In genomic region chr7:50739744-50740455, GRCh38 we compare ENCODE assay signal across 4 cellular contexts.
TF ChIP-seq lines count a peak whose summit lies in the region.

No MANE protein-coding gene starts in this region.

TF ChIP-seq in SK-N-SH, 30 proteins besides CTCF, POLR2A, EP300 and RAD21:
- TF ChIP-seq TAF1 (IDR thresholded peaks at IDR 0.05; ENCODE audit: borderline replicate concordance, low read depth, low read length), result no peak
- TF ChIP-seq CHD2 (IDR thresholded peaks at IDR 0.05; ENCODE audit: low read length, partially characterized antibody), result no peak
- no peak for TF ChIP-seq SMC3 (IDR thresholded peaks at IDR 0.05; ENCODE audit: low read depth, low read length)
- no peak for TF ChIP-seq REST (IDR thresholded peaks at IDR 0.05; ENCODE audit: low read depth, low read length)
- TF ChIP-seq EZH2phosphoT487 (IDR thresholded peaks at IDR 0.05; ENCODE audit: borderline replicate concordance, low read depth), result no peak
- TF ChIP-seq NFIC (IDR thresholded peaks at IDR 0.05; ENCODE audit: borderline replicate concordance), result no peak
- no peak for TF ChIP-seq FOSL2 (IDR thresholded peaks at IDR 0.05; ENCODE audit: borderline replicate concordance, low read depth)
- no peak for TF ChIP-seq TCF12 (IDR thresholded peaks at IDR 0.05)
- no peak for TF ChIP-seq RXRA (IDR thresholded peaks at IDR 0.05; ENCODE audit: borderline replicate concordance, low read depth)

TF ChIP-seq in SK-N-SH treated with all-trans-retinoic acid at 6 μM for 48 hours, 23 proteins besides CTCF, POLR2A, EP300 and RAD21:
- TF ChIP-seq ZC3H10 (CRISPR knock-in tag; IDR thresholded peaks at IDR 0.05), result no peak
- TF ChIP-seq POU6F1 (CRISPR knock-in tag; IDR thresholded peaks at IDR 0.05; ENCODE audit: borderline replicate concordance, low read depth), result no peak
- no peak for TF ChIP-seq GLIS3 (CRISPR knock-in tag; IDR thresholded peaks at IDR 0.05)
- no peak for TF ChIP-seq ESRRG (CRISPR knock-in tag; IDR thresholded peaks at IDR 0.05)
- no peak for TF ChIP-seq ZFP30 (CRISPR knock-in tag; IDR thresholded peaks at IDR 0.05)
- no peak for TF ChIP-seq PATZ1 (CRISPR knock-in tag; IDR thresholded peaks at IDR 0.05; ENCODE audit: borderline replicate concordance)

TF ChIP-seq in WTC11, 78 proteins besides CTCF, POLR2A, EP300 and RAD21:
- TF ChIP-seq ZBTB43 (CRISPR knock-in tag; IDR thresholded peaks at IDR 0.05) (no peak), USF2 (CRISPR knock-in tag; IDR thresholded peaks at IDR 0.05) (peak; percentile 57)

TF ChIP-seq in H1, 55 proteins besides CTCF, POLR2A, EP300 and RAD21:
- TF ChIP-seq BRCA1 (IDR thresholded peaks at IDR 0.05; ENCODE audit: low read depth, low read length) (no peak), E2F6 (IDR thresholded peaks at IDR 0.05) (0 out of 2 replicates have a peak, but pooled peaks have one; percentile 17), ATF2 (IDR thresholded peaks at IDR 0.05; ENCODE audit: low read length) (no peak), JUND (IDR thresholded peaks at IDR 0.05; ENCODE audit: low read length) (no peak), BCL11A (IDR thresholded peaks at IDR 0.05; ENCODE audit: low read depth in 2 of 2, low read length in 2 of 2) (no peak), USF2 (IDR thresholded peaks at IDR 0.05; ENCODE audit: low read length) (peak; percentile 52), ASH2L (IDR thresholded peaks at IDR 0.05; ENCODE audit: low read length) (no peak), SAP30 (IDR thresholded peaks at IDR 0.05; ENCODE audit: insufficient read depth, insufficient replicate concordance, low read length) (no peak), SIX5 (IDR thresholded peaks at IDR 0.05; ENCODE audit: low read depth, low read length) (no peak), ZNF274 (IDR thresholded peaks at IDR 0.05; ENCODE audit: borderline replicate concordance, extremely low read depth, low read length) (no peak), NANOG (IDR thresholded peaks at IDR 0.05; ENCODE audit: insufficient read depth, low read depth, low read length, poor library complexity, severe bottlenecking) (no peak), SIN3A (conservative IDR thresholded peaks at IDR 0.05 in 1 of 2, IDR thresholded peaks at IDR 0.05 in 1 of 2; ENCODE audit: low read depth in 1 of 2, low read length in 2 of 2) (no peak)
